Comparison of ENCODE assay signal across 29 cellular contexts in genomic region chr5:130063603-130064002, GRCh38.
"Had no signal": no experiment of that assay in that cellular context is flagged by ENCODE, and none has a peak within 500 bp of the region (broad histone marks: within the 10 kb centered on the region; RNA-seq: fewer than 3 reads in every experiment).

No MANE protein-coding gene starts in this region.

- H3K4me3 Mint-ChIP-seq: natural killer cell treated with Interleukin-12 subunit alpha and Interleukin-12 subunit beta and Interleukin-15 and Interleukin-18, amount 100 ng/mL, for 72 hours; nephron progenitor cell; neural crest cell; stimulated activated effector memory CD8-positive, alpha-beta T cell treated with anti-CD3 and anti-CD28 coated beads, Interleukin-12 subunit alpha, Interleukin-12 subunit beta, amount 100 ng/mL, for 72 hours; stimulated activated naive B cell treated with anti-CD40 and anti-IgM and Interleukin-4, amounts not matched to agents 10 μg/mL and 1 μg/mL and 100 μg/mL, for 72 hours; stimulated activated naive CD8-positive, alpha-beta T cell treated with anti-CD3 and anti-CD28 coated beads, Interleukin-15, Interleukin-2, amounts not matched to agents 100 ng/mL and 50 ng/mL, for 24 hours had no signal

- H3K9me3 ChIP-seq: neutrophil, ovary, psoas muscle, right lobe of liver, sigmoid colon, thoracic aorta, thyroid gland, upper lobe of left lung, vagina had no signal

- H3K9me3 Mint-ChIP-seq: stimulated activated naive CD8-positive, alpha-beta T cell treated with anti-CD3 and anti-CD28 coated beads, Interleukin-15, Interleukin-2, amounts not matched to agents 100 ng/mL and 50 ng/mL, for 24 hours had no signal

- H3K36me3 Mint-ChIP-seq: stimulated activated effector memory CD8-positive, alpha-beta T cell treated with anti-CD3 and anti-CD28 coated beads, Interleukin-12 subunit alpha, Interleukin-12 subunit beta, amount 100 ng/mL, for 72 hours; stimulated activated naive B cell treated with anti-CD40 and anti-IgM and Interleukin-4, amounts not matched to agents 10 μg/mL and 1 μg/mL and 100 μg/mL, for 72 hours had no signal

- H3K27ac ChIP-seq: neutrophil, ovary, parathyroid adenoma, psoas muscle, right lobe of liver, sigmoid colon, stomach, thoracic aorta, thyroid gland, tibial nerve, upper lobe of left lung, vagina had no signal

- ATAC-seq: natural killer cell treated with Interleukin-12 subunit alpha and Interleukin-12 subunit beta and Interleukin-15 and Interleukin-18, amount 100 ng/mL, for 72 hours; psoas muscle; right cardiac atrium; right lobe of liver; stimulated activated effector memory CD8-positive, alpha-beta T cell treated with anti-CD3 and anti-CD28 coated beads, Interleukin-12 subunit alpha, Interleukin-12 subunit beta, amount 100 ng/mL, for 72 hours; stimulated activated naive B cell treated with anti-CD40 and anti-IgM and Interleukin-4, amounts not matched to agents 10 μg/mL and 1 μg/mL and 100 μg/mL, for 72 hours had no signal

- H3K27me3 Mint-ChIP-seq: natural killer cell treated with Interleukin-12 subunit alpha and Interleukin-12 subunit beta and Interleukin-15 and Interleukin-18, amount 100 ng/mL, for 72 hours; progenitor cell of endocrine pancreas; stimulated activated naive B cell treated with anti-CD40 and anti-IgM and Interleukin-4, amounts not matched to agents 10 μg/mL and 1 μg/mL and 100 μg/mL, for 72 hours; stimulated activated naive CD8-positive, alpha-beta T cell treated with anti-CD3 and anti-CD28 coated beads, Interleukin-15, Interleukin-2, amounts not matched to agents 100 ng/mL and 50 ng/mL, for 24 hours had no signal

- H3K27ac Mint-ChIP-seq: natural killer cell treated with Interleukin-12 subunit alpha and Interleukin-12 subunit beta and Interleukin-15 and Interleukin-18, amount 100 ng/mL, for 72 hours; nephron progenitor cell; progenitor cell of endocrine pancreas; stimulated activated effector memory CD8-positive, alpha-beta T cell treated with anti-CD3 and anti-CD28 coated beads, Interleukin-12 subunit alpha, Interleukin-12 subunit beta, amount 100 ng/mL, for 72 hours; stimulated activated naive B cell treated with anti-CD40 and anti-IgM and Interleukin-4, amounts not matched to agents 10 μg/mL and 1 μg/mL and 100 μg/mL, for 72 hours; stimulated activated naive CD8-positive, alpha-beta T cell treated with anti-CD3 and anti-CD28 coated beads, Interleukin-15, Interleukin-2, amounts not matched to agents 100 ng/mL and 50 ng/mL, for 24 hours had no signal

- H3K79me2 ChIP-seq: parathyroid adenoma had no signal

- H3K4me3 ChIP-seq: ovary, psoas muscle, right lobe of liver, sigmoid colon, stomach, thoracic aorta, thyroid gland, tibial nerve, upper lobe of left lung, vagina had no signal

- H3K4me1 Mint-ChIP-seq: nephron progenitor cell; stimulated activated effector memory CD8-positive, alpha-beta T cell treated with anti-CD3 and anti-CD28 coated beads, Interleukin-12 subunit alpha, Interleukin-12 subunit beta, amount 100 ng/mL, for 72 hours; stimulated activated naive B cell treated with anti-CD40 and anti-IgM and Interleukin-4, amounts not matched to agents 10 μg/mL and 1 μg/mL and 100 μg/mL, for 72 hours had no signal

- H2AFZ ChIP-seq: parathyroid adenoma had no signal

- DNase-seq: nephron progenitor cell; nucleus accumbens; ovary; posterior cingulate gyrus; psoas muscle; right cardiac atrium; right lobe of liver; sigmoid colon; small intestine; stimulated activated CD4-positive, alpha-beta T cell treated with anti-CD3 and anti-CD28 coated beads, Interleukin-15, amount 100 ng/mL, for 24 hours; stimulated activated CD4-positive, alpha-beta T cell treated with anti-CD3 and anti-CD28 coated beads, Interleukin-2, amount 100 ng/mL, for 24 hours; stimulated activated CD4-positive, alpha-beta T cell treated with anti-CD3 and anti-CD28 coated beads, Interleukin-2, amount 100 ng/mL, for 48 hours; stimulated activated CD4-positive, alpha-beta T cell treated with anti-CD3 and anti-CD28 coated beads, Interleukin-4, amount 100 ng/mL, for 24 hours; stimulated activated naive B cell treated with anti-CD40 and anti-IgM and Interleukin-4, amounts not matched to agents 10 μg/mL and 1 μg/mL and 100 μg/mL, for 72 hours; stimulated activated naive CD4-positive, alpha-beta T cell treated with Interleukin-2 at 50 U/mL for 16 hours; stomach; thyroid gland; trophoblast cell; upper lobe of left lung had no signal

- H3K36me3 ChIP-seq: neutrophil, ovary, right lobe of liver, sigmoid colon, stomach, thoracic aorta, thyroid gland, tibial nerve, upper lobe of left lung, vagina had no signal

- H3K27me3 ChIP-seq: neutrophil, ovary, right lobe of liver, sigmoid colon, stomach, thyroid gland, tibial nerve, upper lobe of left lung, vagina had no signal

- H3K4me1 ChIP-seq: parathyroid adenoma, psoas muscle, right lobe of liver, thyroid gland, tibial nerve, vagina had no signal
